9 cellular contexts compared by ENCODE assay signal in genomic region chr5:139666551-139666950, GRCh38. TPM values are rescaled to one million over a fixed set of nuclear protein-coding genes. Genes with fewer than 3 reads are reported as not detected.
A peak's percentile ranks its signal among the peaks of the same experiment; 100 is the strongest.
DNase-seq lines count a peak whose midpoint lies in the region; ATAC-seq and TF ChIP-seq lines count a peak whose summit lies in the region.
"Had no signal": no experiment of that assay in that cellular context is flagged by ENCODE, and none has a peak within 500 bp of the region (broad histone marks: within the 10 kb centered on the region; RNA-seq: fewer than 3 reads in every experiment).

No MANE protein-coding gene starts in this region.

- no peak overlapping the region for H3K9ac ChIP-seq in neuronal stem cell (ENCODE audit: low read depth, low read length, poor library complexity)

- H3K36me3 ChIP-seq in neuronal stem cell (replicated peaks in 1 of 2; ENCODE audit: control insufficient read depth in 2 of 2, insufficient read depth in 2 of 2, low read length in 2 of 2): peaks cover 2 to 34% of the 10 kb centered on the region in 2 donors

- H3K4me3 Mint-ChIP-seq in HFFc6: peak overlapping the region; percentile 22; the same call in 1 of the 2 replicates

- peaks cover 56% of the 10 kb centered on the region for H3K4me1 Mint-ChIP-seq in HFFc6 (ENCODE audit: low read depth)

- H3K27me3 ChIP-seq in neuronal stem cell (ENCODE audit: control insufficient read depth in 3 of 3, insufficient read depth in 3 of 3, low read depth in 1 of 3, low read length in 3 of 3): no peaks in the 10 kb centered on the region
- H3K27me3 ChIP-seq: SJCRH30 had no signal

- no peak for TF ChIP-seq CTCF in HFFc6 (IDR thresholded peaks at IDR 0.05)

- H3K27ac Mint-ChIP-seq in HFFc6: peak overlapping the region; percentile 92

- H3K9me3 ChIP-seq in neuronal stem cell (replicated peaks in 1 of 2; ENCODE audit: control insufficient read depth in 2 of 2, insufficient read depth in 1 of 2, low read depth in 1 of 2, low read length in 2 of 2): no peaks in the 10 kb centered on the region
- H3K9me3 ChIP-seq: SJCRH30 had no signal

- H2BK5ac ChIP-seq in neuronal stem cell (ENCODE audit: low read length): no peak overlapping the region

- H3K9me3 Mint-ChIP-seq in HFFc6: no peaks in the 10 kb centered on the region

- H3K79me1 ChIP-seq in neuronal stem cell (ENCODE audit: low read depth, low read length): peaks cover 27% of the 10 kb centered on the region

- H3K27ac ChIP-seq in neuronal stem cell (replicated peaks; ENCODE audit: low read length): no peak overlapping the region

- no peak overlapping the region for H4K8ac ChIP-seq in neuronal stem cell (ENCODE audit: low read depth, low read length)

- peak overlapping the region in 1 of 2 donors; percentile 47 for H3K4me3 ChIP-seq in neuronal stem cell (ENCODE audit: low read length in 2 of 2)
- H3K4me3 ChIP-seq: SJCRH30 had no signal

- peak overlapping the region; percentile 43 for H3K23ac ChIP-seq in neuronal stem cell (ENCODE audit: low read depth, low read length, poor library complexity)

- peak overlapping the region; percentile 72 for H3K4ac ChIP-seq in neuronal stem cell (ENCODE audit: low read length)

- peaks cover 44 to 46% of the 10 kb centered on the region in 2 donors for H3K4me1 ChIP-seq in neuronal stem cell (ENCODE audit: control insufficient read depth in 2 of 2, insufficient read depth in 1 of 2, low read depth in 1 of 2, low read length in 2 of 2)

- H2BK120ac ChIP-seq in neuronal stem cell (ENCODE audit: low read depth, low read length): no peak overlapping the region

- no peak overlapping the region for H2AFZ ChIP-seq in neuronal stem cell (ENCODE audit: low read length)

- H3K27me3 Mint-ChIP-seq in HFFc6 (ENCODE audit: insufficient read depth): peaks cover 2% of the 10 kb centered on the region; the same call in 1 of the 2 replicates

- H3K4me2 ChIP-seq in neuronal stem cell (ENCODE audit: insufficient read depth, low read length, poor library complexity, severe bottlenecking): no peak overlapping the region

- peaks cover 5% of the 10 kb centered on the region; the same call in 1 of the 2 replicates for H3K36me3 Mint-ChIP-seq in HFFc6 (ENCODE audit: low read depth)

- no peak overlapping the region for H4K91ac ChIP-seq in neuronal stem cell (ENCODE audit: low read depth, low read length, poor library complexity)

- H2BK15ac ChIP-seq in neuronal stem cell (ENCODE audit: low read length): no peak overlapping the region

- no peak overlapping the region for H3K14ac ChIP-seq in neuronal stem cell (ENCODE audit: low read length)

- no CpG with 5 or more reads among the region's 7 CpGs for WGBS in neuronal stem cell (ENCODE audit: extremely low coverage in 2 of 2, insufficient read length in 2 of 2, insufficient replicate concordance in 1 of 2), 2 donors

- H2BK12ac ChIP-seq in neuronal stem cell (ENCODE audit: low read length): peak overlapping the region; percentile 79

- DNase-seq in Ammon's horn (ENCODE audit: low spot score) (peak; percentile 22), HFFc6 (no peak), cerebellar cortex (ENCODE audit: low spot score) (peak; percentile 57), neuronal stem cell (ENCODE audit: low spot score) (no peak), EL (no peak), SIG-M5 treated with dmso at 0.1 percent for 504 hours (lab: John Stamatoyannopoulos, UW; ENCODE audit: unreplicated experiment) (no peak)
- no peak for DNase-seq in stimulated activated CD4-positive, alpha-beta T cell treated with anti-CD3 and anti-CD28 coated beads, Interleukin-12 subunit alpha, Interleukin-12 subunit beta, amount 100 ng/mL, for 4 hours
- DNase-seq: SJCRH30 had no signal

- H3K18ac ChIP-seq in neuronal stem cell (ENCODE audit: low read length): no peak overlapping the region

- no peak for ATAC-seq in HG03520 (IDR thresholded peaks at IDR 0.05; ENCODE audit: unreplicated experiment)

- H2AK5ac ChIP-seq in neuronal stem cell (ENCODE audit: low read depth, low read length): peak overlapping the region; percentile 37

RNA-seq across cellular contexts. Expression of gene CXXC5, which starts 18.4 kb away (rescaled TPM):
- total RNA-seq in HFFc6 (2021; fragmentation: NEBNext Ultra II Directional; extraction: Animal tissue kit (Norgen Biotek cat#: 25700)): 10 to 100 TPM; 46.4 to 58.5 (median 49.2) TPM
- 30.9 TPM for polyA plus RNA-seq in neuronal stem cell (2013, experiment 1 of 2)
- 32.1 TPM for polyA plus RNA-seq in neuronal stem cell (2013, experiment 2 of 2)

Comparison
In these comparisons a context has a peak if more than half of its experiments do, and no peak if none do; other contexts are left out.
1. DNase-seq: peak in Ammon's horn (single experiment) and cerebellar cortex (single experiment); none in HFFc6 (single experiment), neuronal stem cell (single experiment), EL (single experiment), SIG-M5 treated with dmso at 0.1 percent for 504 hours (single experiment) and stimulated activated CD4-positive, alpha-beta T cell treated with anti-CD3 and anti-CD28 coated beads, Interleukin-12 subunit alpha, Interleukin-12 subunit beta, amount 100 ng/mL, for 4 hours (single experiment).